Comparison of ENCODE assay signal across 8 cellular contexts in genomic region chr4:168848112-168848511, GRCh38.
DNase-seq lines count a peak whose midpoint lies in the region; TF ChIP-seq lines count a peak whose summit lies in the region.
"Had no signal": no experiment of that assay in that cellular context is flagged by ENCODE, and none has a peak within 500 bp of the region (broad histone marks: within the 10 kb centered on the region; RNA-seq: fewer than 3 reads in every experiment).

No MANE protein-coding gene starts in this region.

- peak overlapping the region; percentile 4 for H2AFZ ChIP-seq in mammary epithelial cell (ENCODE audit: low read depth, low read length)

- peaks cover 48% of the 10 kb centered on the region for H3K4me1 ChIP-seq in mammary epithelial cell (ENCODE audit: insufficient read depth, low read length)

- peak overlapping the region; percentile 86 for H3K4me2 ChIP-seq in mammary epithelial cell (ENCODE audit: insufficient read depth, low read depth, low read length)

- H3K27ac ChIP-seq in mammary epithelial cell (ENCODE audit: insufficient read depth, low read depth, low read length) (peak overlapping the region; percentile 67), substantia nigra (ENCODE audit: low read depth, low read length, poor library complexity, severe bottlenecking) (peak overlapping the region; percentile 49)

- no peaks in the 10 kb centered on the region for H3K9me3 ChIP-seq in mammary epithelial cell (replicated peaks; ENCODE audit: insufficient read depth, low read length)

- no peak for TF ChIP-seq RAD21 in Ishikawa (IDR thresholded peaks at IDR 0.05; ENCODE audit: low read depth)

- TF ChIP-seq EP300 in Ishikawa (IDR thresholded peaks at IDR 0.05; ENCODE audit: borderline replicate concordance): no peak

- CTCF ChIA-PET in mammary epithelial cell (lab: Charles Lee; ENCODE audit: low non-redundant PET): no interaction called here

- peak; percentile 47 for DNase-seq in mammary epithelial cell
- peak; percentile 38 for DNase-seq in left kidney (ENCODE audit: low read depth, low spot score)
- peak in 7 of 49 donors; percentile 8 to 42 (median 12) for DNase-seq in substantia nigra (lab: John Stamatoyannopoulos, UW)
- no peak for DNase-seq in posterior vena cava (ENCODE audit: low spot score)
- DNase-seq in cortex of kidney (lab: John Stamatoyannopoulos, UW): no peak
- no peak for DNase-seq in DMS153 (lab: John Stamatoyannopoulos, UW)
- DNase-seq: stimulated activated CD4-positive, alpha-beta T cell treated with anti-CD3 and anti-CD28 coated beads, Interleukin-1b, Interleukin-23, amount 100 ng/mL, for 48 hours had no signal

- dilution Hi-C loops in mammary epithelial cell (cut with HindIII; ENCODE audit: low sequenced_read_pairs): no loop called here

- no peaks in the 10 kb centered on the region for H4K20me1 ChIP-seq in mammary epithelial cell (ENCODE audit: insufficient read depth, low read length)

- peak overlapping the region in 1 of 3 experiments; percentile 41 for H3K4me3 ChIP-seq in mammary epithelial cell (replicated peaks in 1 of 3; ENCODE audit: insufficient read depth in 1 of 3, low read depth in 2 of 3, low read length in 3 of 3)

- no peaks in the 10 kb centered on the region for H3K27me3 ChIP-seq in mammary epithelial cell (ENCODE audit: insufficient read depth, low read length)

- 0% methylated on average over 2 of the region's 4 CpGs for WGBS in mammary epithelial cell (ENCODE audit: low coverage, missing lambda C conversion rate)

- no TSS peak for BruUV-seq in mammary epithelial cell (replicated peaks; lab: Mats Ljungman, UMichigan)

- H3K36me3 ChIP-seq in mammary epithelial cell (ENCODE audit: insufficient read depth, low read length): peaks cover 10% of the 10 kb centered on the region

- intact Hi-C loops in mammary epithelial cell (cut with micrococcal nuclease) (loop anchor here (10.0 kb wide), 1 partner anchor 363 kb away; the partner anchor contains the start of gene DDX60L), posterior vena cava (cut with DNase I) (no loop called here)

- peak overlapping the region; percentile 73 for H3K9ac ChIP-seq in mammary epithelial cell (ENCODE audit: insufficient read depth, low read length)

- H3K79me2 ChIP-seq in mammary epithelial cell (ENCODE audit: insufficient read depth, low read length): peaks cover 99% of the 10 kb centered on the region

- TF ChIP-seq CTCF in mammary epithelial cell (conservative IDR thresholded peaks at IDR 0.05 in 1 of 2, IDR thresholded peaks at IDR 0.05 in 1 of 2; ENCODE audit: extremely low read depth in 1 of 2, insufficient read depth in 1 of 2, low read depth in 1 of 2, low read length in 2 of 2): no peak

- in situ Hi-C loops in mammary epithelial cell (cut with MboI; ENCODE audit: low sequenced_read_pairs in 2 of 2): loop anchor here in 1 of 2 donors (25.0 kb wide), 1 partner anchor 261 kb away; no protein-coding TSS in a partner anchor

TF ChIP-seq in Ishikawa, 13 proteins besides CTCF, POLR2A, EP300 and RAD21:
- TF ChIP-seq TEAD4 (IDR thresholded peaks at IDR 0.05) (no peak), CEBPB (IDR thresholded peaks at IDR 0.05) (0 out of 2 replicates have a peak, but pooled peaks have one; percentile 31)
TF ChIP-seq in Ishikawa: peak in this region for 1.

Comparison
In these comparisons a context has a peak if more than half of its experiments do, and no peak if none do; other contexts are left out.
1. DNase-seq: peak in mammary epithelial cell (single experiment) and left kidney (single experiment); none in posterior vena cava (single experiment), cortex of kidney (single experiment) and DMS153 (single experiment).